1 cellular context compared by ENCODE assay signal in genomic region chr19:45716314-45717130, GRCh38.
TF ChIP-seq lines count a peak whose summit lies in the region.

No MANE protein-coding gene starts in this region.

TF ChIP-seq in endothelial cell of umbilical vein, 7 proteins besides CTCF, POLR2A, EP300 and RAD21:
- TF ChIP-seq MAX (IDR thresholded peaks at IDR 0.05; ENCODE audit: insufficient read depth, insufficient read length) = no peak
- no peak for TF ChIP-seq MYC (IDR thresholded peaks at IDR 0.05; ENCODE audit: low read depth, low read length)
- TF ChIP-seq JUN (IDR thresholded peaks at IDR 0.05; ENCODE audit: borderline replicate concordance, insufficient read depth, insufficient read length, low read depth) = no peak
- TF ChIP-seq EZH2 (IDR thresholded peaks at IDR 0.05; ENCODE audit: borderline replicate concordance, low read depth, low read length, severe bottlenecking) = no peak
- TF ChIP-seq FOS (IDR thresholded peaks at IDR 0.05; ENCODE audit: borderline replicate concordance, insufficient read depth, low read length) = no peak
- TF ChIP-seq GATA2 (IDR thresholded peaks at IDR 0.05; ENCODE audit: insufficient read depth, insufficient read length, low read depth, low read length) = no peak
- TF ChIP-seq POLR2AphosphoS5 (IDR thresholded peaks at IDR 0.05; ENCODE audit: insufficient read depth, low read depth, low read length) = no peak
